In the genomic region with DNA sequence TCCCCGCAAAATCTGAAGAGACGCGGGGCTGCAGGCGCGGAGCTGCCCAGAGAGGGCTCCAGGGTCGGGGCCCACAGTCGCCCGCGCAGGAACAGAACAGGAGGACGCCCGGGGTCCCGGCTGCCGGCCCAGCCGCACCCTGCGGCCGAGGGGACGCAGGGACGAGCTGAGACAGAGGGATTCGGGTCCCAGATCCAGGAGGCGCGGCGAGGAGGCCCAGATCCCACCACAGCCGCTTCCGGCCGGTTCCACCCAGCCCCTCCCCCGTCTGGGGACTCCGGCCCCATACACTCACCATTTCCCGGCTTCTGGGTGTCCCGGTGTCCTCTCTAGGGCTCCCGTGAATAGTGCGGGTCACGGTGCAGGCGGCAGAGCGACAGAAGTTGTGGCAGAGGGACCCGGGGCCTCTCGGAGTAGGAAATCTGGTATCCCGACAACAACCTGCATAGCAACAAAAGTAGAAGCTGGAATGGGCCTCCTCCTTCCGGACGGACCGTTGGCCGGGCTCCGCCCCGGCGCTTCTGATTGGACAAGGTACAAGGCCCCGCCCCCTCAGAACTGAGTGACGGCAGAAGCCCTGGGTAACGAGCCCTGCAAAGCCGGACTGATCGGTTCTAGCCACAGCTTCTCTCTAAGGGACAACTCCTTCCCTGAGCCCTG, we compare ENCODE assay signal across 1 cellular context.
TF ChIP-seq lines count a peak whose summit lies in the region.

Gene ZNF20, minus strand, starts transcription at position 466 of the 660 bp plus-strand sequence. Its CDS starts 168 bp downstream, at position 298.

TF ChIP-seq in HepG2, 621 proteins besides CTCF, POLR2A, EP300 and RAD21 (continued from another document and continues in another):
- TF ChIP-seq ZNF546 (CRISPR knock-in tag; conservative IDR thresholded peaks at IDR 0.05) (0 out of 2 replicates have a peak, but pooled peaks have one; percentile 62), ZNF670 (CRISPR knock-in tag; IDR thresholded peaks at IDR 0.05; ENCODE audit: borderline replicate concordance) (no peak), ZNF333 (CRISPR knock-in tag; IDR thresholded peaks at IDR 0.05; ENCODE audit: borderline replicate concordance) (0 out of 2 replicates have a peak, but pooled peaks have one; percentile 22), THYN1 (CRISPR knock-in tag; IDR thresholded peaks at IDR 0.05; ENCODE audit: borderline replicate concordance, low read depth) (no peak), ZNF280D (CRISPR knock-in tag; IDR thresholded peaks at IDR 0.05) (no peak), HBP1 (CRISPR knock-in tag; IDR thresholded peaks at IDR 0.05; ENCODE audit: low read depth) (no peak), SP4 (CRISPR knock-in tag; IDR thresholded peaks at IDR 0.05) (peak; percentile 94), AHR (CRISPR knock-in tag; IDR thresholded peaks at IDR 0.05) (no peak; the same call in 1 of the 2 replicates), ZNF264 (CRISPR knock-in tag; IDR thresholded peaks at IDR 0.05) (no peak), SMAD1 (CRISPR knock-in tag; IDR thresholded peaks at IDR 0.05; ENCODE audit: borderline replicate concordance, low read depth) (no peak), ZBTB38 (CRISPR knock-in tag; IDR thresholded peaks at IDR 0.05) (no peak), MTF1 (CRISPR knock-in tag; IDR thresholded peaks at IDR 0.05) (no peak), LBX2 (CRISPR knock-in tag; IDR thresholded peaks at IDR 0.05; ENCODE audit: borderline replicate concordance) (no peak), GTF2F1 (IDR thresholded peaks at IDR 0.05; ENCODE audit: low read length) (no peak), ZFYVE20 (CRISPR knock-in tag; IDR thresholded peaks at IDR 0.05; ENCODE audit: borderline replicate concordance, low read depth) (no peak), ZNF263 (CRISPR knock-in tag; IDR thresholded peaks at IDR 0.05) (no peak), ZSCAN30 (CRISPR knock-in tag; IDR thresholded peaks at IDR 0.05) (0 out of 2 replicates have a peak, but pooled peaks have one; percentile 41), KLF13 (CRISPR knock-in tag; IDR thresholded peaks at IDR 0.05) (no peak), KIAA2018 (CRISPR knock-in tag; IDR thresholded peaks at IDR 0.05; ENCODE audit: borderline replicate concordance) (no peak), POLR2AphosphoS2 (IDR thresholded peaks at IDR 0.05; ENCODE audit: low read depth, low read length) (no peak), SIX1 (CRISPR knock-in tag; IDR thresholded peaks at IDR 0.05; ENCODE audit: borderline replicate concordance) (no peak), MXD4 (CRISPR knock-in tag; IDR thresholded peaks at IDR 0.05) (no peak), FOSL2 (CRISPR knock-in tag; IDR thresholded peaks at IDR 0.05) (no peak), SYNCRIP (IDR thresholded peaks at IDR 0.05; ENCODE audit: insufficient read depth, low read depth, low read length) (no peak), CBX1 (IDR thresholded peaks at IDR 0.05; ENCODE audit: low read depth) (no peak)
- TF ChIP-seq, protein P1, sequence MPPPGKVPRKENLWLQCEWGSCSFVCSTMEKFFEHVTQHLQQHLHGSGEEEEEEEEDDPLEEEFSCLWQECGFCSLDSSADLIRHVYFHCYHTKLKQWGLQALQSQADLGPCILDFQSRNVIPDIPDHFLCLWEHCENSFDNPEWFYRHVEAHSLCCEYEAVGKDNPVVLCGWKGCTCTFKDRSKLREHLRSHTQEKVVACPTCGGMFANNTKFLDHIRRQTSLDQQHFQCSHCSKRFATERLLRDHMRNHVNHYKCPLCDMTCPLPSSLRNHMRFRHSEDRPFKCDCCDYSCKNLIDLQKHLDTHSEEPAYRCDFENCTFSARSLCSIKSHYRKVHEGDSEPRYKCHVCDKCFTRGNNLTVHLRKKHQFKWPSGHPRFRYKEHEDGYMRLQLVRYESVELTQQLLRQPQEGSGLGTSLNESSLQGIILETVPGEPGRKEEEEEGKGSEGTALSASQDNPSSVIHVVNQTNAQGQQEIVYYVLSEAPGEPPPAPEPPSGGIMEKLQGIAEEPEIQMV (CRISPR knock-in tag; IDR thresholded peaks at IDR 0.05; ENCODE audit: low read depth) = no peak
- TF ChIP-seq, protein P2, sequence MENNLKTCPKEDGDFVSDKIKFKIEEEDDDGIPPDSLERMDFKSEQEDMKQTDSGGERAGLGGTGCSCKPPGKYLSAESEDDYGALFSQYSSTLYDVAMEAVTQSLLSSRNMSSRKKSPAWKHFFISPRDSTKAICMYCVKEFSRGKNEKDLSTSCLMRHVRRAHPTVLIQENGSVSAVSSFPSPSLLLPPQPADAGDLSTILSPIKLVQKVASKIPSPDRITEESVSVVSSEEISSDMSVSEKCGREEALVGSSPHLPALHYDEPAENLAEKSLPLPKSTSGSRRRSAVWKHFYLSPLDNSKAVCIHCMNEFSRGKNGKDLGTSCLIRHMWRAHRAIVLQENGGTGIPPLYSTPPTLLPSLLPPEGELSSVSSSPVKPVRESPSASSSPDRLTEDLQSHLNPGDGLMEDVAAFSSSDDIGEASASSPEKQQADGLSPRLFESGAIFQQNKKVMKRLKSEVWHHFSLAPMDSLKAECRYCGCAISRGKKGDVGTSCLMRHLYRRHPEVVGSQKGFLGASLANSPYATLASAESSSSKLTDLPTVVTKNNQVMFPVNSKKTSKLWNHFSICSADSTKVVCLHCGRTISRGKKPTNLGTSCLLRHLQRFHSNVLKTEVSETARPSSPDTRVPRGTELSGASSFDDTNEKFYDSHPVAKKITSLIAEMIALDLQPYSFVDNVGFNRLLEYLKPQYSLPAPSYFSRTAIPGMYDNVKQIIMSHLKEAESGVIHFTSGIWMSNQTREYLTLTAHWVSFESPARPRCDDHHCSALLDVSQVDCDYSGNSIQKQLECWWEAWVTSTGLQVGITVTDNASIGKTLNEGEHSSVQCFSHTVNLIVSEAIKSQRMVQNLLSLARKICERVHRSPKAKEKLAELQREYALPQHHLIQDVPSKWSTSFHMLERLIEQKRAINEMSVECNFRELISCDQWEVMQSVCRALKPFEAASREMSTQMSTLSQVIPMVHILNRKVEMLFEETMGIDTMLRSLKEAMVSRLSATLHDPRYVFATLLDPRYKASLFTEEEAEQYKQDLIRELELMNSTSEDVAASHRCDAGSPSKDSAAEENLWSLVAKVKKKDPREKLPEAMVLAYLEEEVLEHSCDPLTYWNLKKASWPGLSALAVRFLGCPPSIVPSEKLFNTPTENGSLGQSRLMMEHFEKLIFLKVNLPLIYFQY (CRISPR knock-in tag; IDR thresholded peaks at IDR 0.05; ENCODE audit: borderline replicate concordance) = peak; percentile 87
